ENCODE assay signal across 7 cellular contexts in genomic region chrX:152915541-152916241, GRCh38. TPM values are rescaled to one million over a fixed set of nuclear protein-coding genes. Genes with fewer than 3 reads are reported as not detected.
A peak's percentile ranks its signal among the peaks of the same experiment; 100 is the strongest.
DNase-seq lines count a peak whose midpoint lies in the region; ATAC-seq and TF ChIP-seq lines count a peak whose summit lies in the region.

No MANE protein-coding gene starts in this region.

- H3K36me3 ChIP-seq in skeletal muscle satellite cell (ENCODE audit: insufficient read depth, low read length) = no peaks in the 10 kb centered on the region

- H3K9me3 ChIP-seq in skeletal muscle satellite cell (replicated peaks; ENCODE audit: low read length) = no peaks in the 10 kb centered on the region

- CTCF ChIA-PET in RWPE1 (lab: Yijun Ruan, JAX) = interaction anchor here (0.6 to 0.9 kb wide), 2 partner anchors 10 to 20 kb away, joined by 3 read pairs; no protein-coding TSS in a partner anchor

- DNase-seq in GM03348 (ENCODE audit: low spot score) = peak; percentile 40
- no peak for DNase-seq in RWPE1 (ENCODE audit: low spot score)
- peak; percentile 63 for DNase-seq in fibroblast of mammary gland (ENCODE audit: low read depth)
- DNase-seq in activated effector memory CD4-positive, alpha-beta T cell treated with Interleukin-2 at 50 U/mL for 16 hours = no peak

- no peaks in the 10 kb centered on the region for H3K27me3 ChIP-seq in skeletal muscle satellite cell (ENCODE audit: control insufficient read depth, insufficient read depth, low read length)

- POLR2A ChIA-PET in RWPE1 (lab: Yijun Ruan, JAX; ENCODE audit: low non-redundant PET) = no interaction called here

- peak overlapping the region; percentile 31 for H3K4me2 ChIP-seq in skeletal muscle satellite cell (ENCODE audit: low read length)

- no peaks in the 10 kb centered on the region for H3K4me1 ChIP-seq in skeletal muscle satellite cell (ENCODE audit: control insufficient read depth, insufficient read depth, low read length)

- H3K4me3 ChIP-seq in fibroblast of mammary gland (ENCODE audit: control insufficient read depth, low read depth, low read length) = no peak overlapping the region
- no peak overlapping the region for H3K4me3 ChIP-seq in skeletal muscle satellite cell (ENCODE audit: low read length)

- no peak overlapping the region for H3K27ac ChIP-seq in RWPE1

- ATAC-seq in GM19455 (IDR thresholded peaks at IDR 0.05; ENCODE audit: unreplicated experiment) = peak; percentile 74
- ATAC-seq in HG03432 (IDR thresholded peaks at IDR 0.05; ENCODE audit: unreplicated experiment) = peak; percentile 88

- TF ChIP-seq CTCF in RWPE1 (conservative IDR thresholded peaks at IDR 0.05; ENCODE audit: low read depth) (peak; percentile 39; the same call in 1 of the 2 replicates), fibroblast of mammary gland (conservative IDR thresholded peaks at IDR 0.05; ENCODE audit: control insufficient read depth, insufficient read depth, low read depth, low read length) (peak; percentile 49)

- H3K9ac ChIP-seq in skeletal muscle satellite cell (ENCODE audit: low read depth, low read length) = no peak overlapping the region

RNA-seq across cellular contexts. Expression of gene ZNF185, which starts 17.8 kb away (rescaled TPM):
- 1.3 TPM in 2 replicates for total RNA-seq in skeletal muscle satellite cell (2012; rRNA removed)

Comparison
In these comparisons a context has a peak if more than half of its experiments do, and no peak if none do; other contexts are left out.
1. DNase-seq: peak in GM03348 (single experiment) and fibroblast of mammary gland (single experiment); none in RWPE1 (single experiment) and activated effector memory CD4-positive, alpha-beta T cell treated with Interleukin-2 at 50 U/mL for 16 hours (single experiment).